Comparison of ENCODE assay signal across 6 cellular contexts in genomic region chr22:20685764-20686163, GRCh38.
DNase-seq lines count a peak whose midpoint lies in the region; ATAC-seq, FAIRE-seq and TF ChIP-seq lines count a peak whose summit lies in the region.
"Not testable (repeated sequence)": the region's sequence is repeated elsewhere in the genome, so short reads cannot be mapped to it uniquely, and the experiment has no call there.

No MANE protein-coding gene starts in this region.

- peaks cover 3 to 16% of the 10 kb centered on the region in 2 experiments; a peak in 2 of 5 replicates for H3K4me1 ChIP-seq in K562 (replicated peaks in 1 of 2; ENCODE audit: control insufficient read depth in 2 of 2, insufficient read depth in 2 of 2, low read length in 2 of 2)
- not testable (repeated sequence) for H3K4me1 ChIP-seq in esophagus muscularis mucosa

- H3K9me3 Mint-ChIP-seq in activated CD4-positive, alpha-beta T cell treated with anti-CD3 and anti-CD28 coated beads, Interleukin-2, amount 10 ng/mL, durations not matched to agents 24 days and 14 days; osteocyte (ENCODE audit: unreplicated experiment): not testable (repeated sequence)

- not testable (repeated sequence) for H3K4me3 ChIP-seq in K562, coronary artery, esophagus muscularis mucosa

- BruUV-seq in K562 (replicated peaks; lab: Mats Ljungman, UMichigan): not testable (repeated sequence)

- not testable (repeated sequence) for H3K9me1 ChIP-seq in K562 (ENCODE audit: control insufficient read depth, insufficient read depth, low read length)

- not testable (repeated sequence) for H3K36me3 ChIP-seq in K562 (ENCODE audit: control insufficient read depth, insufficient read depth, low read length); esophagus muscularis mucosa

- in situ Hi-C loops in K562 (cut with MboI): loop anchor here (5.0 to 25.0 kb wide), 3 partner anchors 273 to 1957 kb away; partner anchors contain the start of genes CCDC188 and GGTLC2

- H3K4me1 Mint-ChIP-seq in activated CD4-positive, alpha-beta T cell treated with anti-CD3 and anti-CD28 coated beads, Interleukin-2, amount 10 ng/mL, durations not matched to agents 24 days and 14 days; osteocyte (ENCODE audit: unreplicated experiment): not testable (repeated sequence)

- 40% methylated on average over 11 of the region's 11 CpGs for WGBS in K562 (ENCODE audit: insufficient coverage, low coverage, missing lambda C conversion rate)
- WGBS in esophagus muscularis mucosa: 94% methylated on average over 11 of the region's 11 CpGs

- POLR2A ChIA-PET in K562 (lab: Yijun Ruan, JAX): interaction anchor here (0.9 kb wide), 1 partner anchor 38 kb away, joined by 3 read pairs; no protein-coding TSS in a partner anchor

- H3K4me3 Mint-ChIP-seq in activated CD4-positive, alpha-beta T cell treated with anti-CD3 and anti-CD28 coated beads, Interleukin-2, amount 10 ng/mL, durations not matched to agents 24 days and 14 days; osteocyte (ENCODE audit: unreplicated experiment): not testable (repeated sequence)

- CTCF ChIA-PET in K562 (lab: Yijun Ruan, JAX; ENCODE audit: low intra/inter-chr PET ratio): not testable (repeated sequence)

- not testable (repeated sequence) for TF ChIP-seq EP300 in K562 (IDR thresholded peaks at IDR 0.05; ENCODE audit: low read length); esophagus muscularis mucosa (IDR thresholded peaks at IDR 0.05)

- intact Hi-C loops in activated CD4-positive, alpha-beta T cell treated with anti-CD3 and anti-CD28 coated beads, Interleukin-2, amount 10 ng/mL, durations not matched to agents 24 days and 14 days (cut with micrococcal nuclease); K562 (cut with micrococcal nuclease); esophagus muscularis mucosa (cut with DNase I): not testable (repeated sequence)

- H3K79me2 ChIP-seq in K562 (ENCODE audit: control insufficient read depth, insufficient read depth, low read length): not testable (repeated sequence)

- H2AFZ ChIP-seq in K562 (ENCODE audit: low read depth, low read length): not testable (repeated sequence)

- not testable (repeated sequence) for FAIRE-seq in K562 (lab: Jason Lieb, UNC)

- H3K27ac Mint-ChIP-seq in activated CD4-positive, alpha-beta T cell treated with anti-CD3 and anti-CD28 coated beads, Interleukin-2, amount 10 ng/mL, durations not matched to agents 24 days and 14 days; osteocyte (ENCODE audit: unreplicated experiment): not testable (repeated sequence)

- not testable (repeated sequence) for H3K36me3 Mint-ChIP-seq in activated CD4-positive, alpha-beta T cell treated with anti-CD3 and anti-CD28 coated beads, Interleukin-2, amount 10 ng/mL, durations not matched to agents 24 days and 14 days (ENCODE audit: low read depth); osteocyte (ENCODE audit: unreplicated experiment)

- not testable (repeated sequence) for H3K9me3 ChIP-seq in K562 (replicated peaks; ENCODE audit: control insufficient read depth, insufficient read depth, low read depth, low read length); esophagus muscularis mucosa

- H3K9ac ChIP-seq in K562 (ENCODE audit: insufficient read depth in 1 of 2, low read depth in 2 of 2, low read length in 2 of 2): not testable (repeated sequence)

- not testable (repeated sequence) for TF ChIP-seq POLR2A in K562 (conservative IDR thresholded peaks at IDR 0.05); esophagus muscularis mucosa (IDR thresholded peaks at IDR 0.05; ENCODE audit: low read depth)

- H3K4me2 ChIP-seq in K562 (ENCODE audit: insufficient read depth, low read length): not testable (repeated sequence)

- not testable (repeated sequence) for H3K27ac ChIP-seq in K562 (ENCODE audit: extremely low read depth, low read depth, low read length); coronary artery; esophagus muscularis mucosa (replicated peaks in 1 of 4)

- not testable (repeated sequence) for TF ChIP-seq CTCF in K562 (IDR thresholded peaks at IDR 0.05 in 2 of 3, conservative IDR thresholded peaks at IDR 0.05 in 1 of 3; ENCODE audit: insufficient read depth in 2 of 3, low read depth in 1 of 3, low read length in 3 of 3); coronary artery (IDR thresholded peaks at IDR 0.05); esophagus muscularis mucosa (IDR thresholded peaks at IDR 0.05); osteocyte (IDR thresholded peaks at IDR 0.05)

- H4K20me1 ChIP-seq in K562 (replicated peaks; ENCODE audit: control insufficient read depth, insufficient read depth, low read length): not testable (repeated sequence)

- not testable (repeated sequence) for H3K27me3 Mint-ChIP-seq in activated CD4-positive, alpha-beta T cell treated with anti-CD3 and anti-CD28 coated beads, Interleukin-2, amount 10 ng/mL, durations not matched to agents 24 days and 14 days; osteocyte (ENCODE audit: unreplicated experiment)

- TF ChIP-seq RAD21 in K562 (CRISPR knock-in tag; conservative IDR thresholded peaks at IDR 0.05 in 1 of 2, IDR thresholded peaks at IDR 0.05 in 1 of 2): not testable (repeated sequence)

- not testable (repeated sequence) for ATAC-seq in K562

- peak; percentile 8 for DNase-seq in activated CD4-positive, alpha-beta T cell treated with anti-CD3 and anti-CD28 coated beads, Interleukin-2, amount 10 ng/mL, durations not matched to agents 24 days and 14 days
- DNase-seq in activated CD8-positive, alpha-beta memory T cell treated with anti-CD3 and anti-CD28 coated beads for 24 hours: peak; percentile 9
- not testable (repeated sequence) for DNase-seq in K562 (ENCODE audit: extremely low read depth in 1 of 4, low spot score in 3 of 4)
- peak; percentile 45 for DNase-seq in coronary artery (ENCODE audit: low spot score)
- DNase-seq in esophagus muscularis mucosa (ENCODE audit: extremely low spot score): peak; percentile 42
- peak; percentile 53 for DNase-seq in osteocyte (ENCODE audit: extremely low spot score, unreplicated experiment)

- H3K27me3 ChIP-seq in K562 (ENCODE audit: control insufficient read depth in 2 of 2, insufficient read depth in 2 of 2, low read length in 2 of 2); esophagus muscularis mucosa: not testable (repeated sequence)

TF ChIP-seq in K562, 482 proteins besides CTCF, POLR2A, EP300 and RAD21:
- TF ChIP-seq NFIX (CRISPR knock-in tag; IDR thresholded peaks at IDR 0.05; ENCODE audit: low read depth): 0 out of 2 replicates have a peak, but pooled peaks have one; percentile 3
